1 cellular context compared by ENCODE assay signal in the genomic region with DNA sequence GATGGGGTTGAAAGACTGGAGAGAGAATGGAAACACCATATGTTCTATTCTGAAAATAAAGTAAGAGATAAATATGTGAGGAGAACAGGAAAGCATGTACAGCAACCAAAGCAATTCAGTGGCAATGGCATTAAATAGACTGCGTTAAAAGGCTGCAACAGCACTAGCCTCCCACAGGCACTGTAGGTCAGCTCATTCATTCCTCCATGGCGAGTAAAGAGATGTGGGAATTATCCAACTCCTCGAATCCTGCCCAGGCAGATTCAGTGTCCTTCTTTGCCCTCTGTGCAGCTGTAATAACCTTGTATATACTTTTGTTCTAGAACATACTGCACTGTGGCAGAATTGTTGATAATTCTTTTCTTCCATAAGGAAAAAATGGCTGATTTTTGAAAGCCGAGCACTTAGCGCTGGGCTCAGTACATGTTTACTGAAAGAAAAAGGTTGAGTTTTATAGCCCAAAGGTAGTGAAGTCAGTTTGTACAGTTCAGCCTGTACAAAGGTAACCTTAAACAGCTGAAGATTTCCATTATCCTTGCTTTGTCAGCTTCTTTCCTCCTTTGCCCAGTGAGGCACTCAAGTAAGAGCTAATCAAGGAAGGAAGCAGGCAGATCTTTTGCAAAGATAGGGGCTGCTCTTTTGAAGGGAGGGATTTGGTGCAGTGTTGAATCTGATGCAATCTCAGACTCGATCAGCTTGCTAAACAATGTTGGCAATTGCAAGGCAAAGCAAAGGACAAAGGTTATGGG.
TF ChIP-seq lines count a peak whose summit lies in the region.

No MANE protein-coding gene starts in this region.

TF ChIP-seq in HepG2, 621 proteins besides CTCF, POLR2A, EP300 and RAD21 (continued from another document and continues in another):
- peak; percentile 50; the same call in 1 of the 2 replicates for TF ChIP-seq TBX2 (CRISPR knock-in tag; IDR thresholded peaks at IDR 0.05; ENCODE audit: borderline replicate concordance)
- TF ChIP-seq HES4 (CRISPR knock-in tag; IDR thresholded peaks at IDR 0.05; ENCODE audit: borderline replicate concordance) = no peak
- TF ChIP-seq BCLAF1 (IDR thresholded peaks at IDR 0.05) = no peak
- no peak for TF ChIP-seq ZNF660 (CRISPR knock-in tag; IDR thresholded peaks at IDR 0.05; ENCODE audit: borderline replicate concordance, low read depth)
- TF ChIP-seq ZNF501 (CRISPR knock-in tag; IDR thresholded peaks at IDR 0.05) = peak; percentile 25; the same call in 1 of the 2 replicates
- TF ChIP-seq NFYC (CRISPR knock-in tag; IDR thresholded peaks at IDR 0.05) = peak; percentile 18; the same call in 1 of the 2 replicates
- TF ChIP-seq ZNF34 (CRISPR knock-in tag; IDR thresholded peaks at IDR 0.05; ENCODE audit: borderline replicate concordance) = no peak
- peak; percentile 62; the same call in 1 of the 2 replicates for TF ChIP-seq CREM (IDR thresholded peaks at IDR 0.05)
- TF ChIP-seq CREM (CRISPR knock-in tag; IDR thresholded peaks at IDR 0.05) = no peak
- no peak for TF ChIP-seq ZNF446 (CRISPR knock-in tag; IDR thresholded peaks at IDR 0.05)
- TF ChIP-seq ARID4A (CRISPR knock-in tag; IDR thresholded peaks at IDR 0.05; ENCODE audit: borderline replicate concordance) = peak; percentile 36; the same call in 1 of the 2 replicates
- TF ChIP-seq, protein P1, sequence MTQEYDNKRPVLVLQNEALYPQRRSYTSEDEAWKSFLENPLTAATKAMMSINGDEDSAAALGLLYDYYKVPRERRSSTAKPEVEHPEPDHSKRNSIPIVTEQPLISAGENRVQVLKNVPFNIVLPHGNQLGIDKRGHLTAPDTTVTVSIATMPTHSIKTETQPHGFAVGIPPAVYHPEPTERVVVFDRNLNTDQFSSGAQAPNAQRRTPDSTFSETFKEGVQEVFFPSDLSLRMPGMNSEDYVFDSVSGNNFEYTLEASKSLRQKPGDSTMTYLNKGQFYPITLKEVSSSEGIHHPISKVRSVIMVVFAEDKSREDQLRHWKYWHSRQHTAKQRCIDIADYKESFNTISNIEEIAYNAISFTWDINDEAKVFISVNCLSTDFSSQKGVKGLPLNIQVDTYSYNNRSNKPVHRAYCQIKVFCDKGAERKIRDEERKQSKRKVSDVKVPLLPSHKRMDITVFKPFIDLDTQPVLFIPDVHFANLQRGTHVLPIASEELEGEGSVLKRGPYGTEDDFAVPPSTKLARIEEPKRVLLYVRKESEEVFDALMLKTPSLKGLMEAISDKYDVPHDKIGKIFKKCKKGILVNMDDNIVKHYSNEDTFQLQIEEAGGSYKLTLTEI (CRISPR knock-in tag; conservative IDR thresholded peaks at IDR 0.05) = no peak
- 0 out of 2 replicates have a peak, but pooled peaks have one; percentile 42 for TF ChIP-seq ONECUT2 (CRISPR knock-in tag; IDR thresholded peaks at IDR 0.05)
- 0 out of 2 replicates have a peak, but pooled peaks have one; percentile 57 for TF ChIP-seq MIER3 (CRISPR knock-in tag; IDR thresholded peaks at IDR 0.05; ENCODE audit: borderline replicate concordance)
- TF ChIP-seq GATA4 (IDR thresholded peaks at IDR 0.05; ENCODE audit: borderline replicate concordance, low read depth) = peak; percentile 75; the same call in 1 of the 2 replicates
- TF ChIP-seq HNF4A (CRISPR knock-in tag; IDR thresholded peaks at IDR 0.05) = peak; percentile 97
- TF ChIP-seq KDM4B (CRISPR knock-in tag; IDR thresholded peaks at IDR 0.05) = peak; percentile 66
- TF ChIP-seq ZNF460 (CRISPR knock-in tag; IDR thresholded peaks at IDR 0.05; ENCODE audit: borderline replicate concordance) = no peak
- TF ChIP-seq IRF2 (CRISPR knock-in tag; IDR thresholded peaks at IDR 0.05) = peak; percentile 74
- TF ChIP-seq ZNF136 (CRISPR knock-in tag; IDR thresholded peaks at IDR 0.05; ENCODE audit: low read depth) = no peak
- no peak for TF ChIP-seq ZNF431 (CRISPR knock-in tag; IDR thresholded peaks at IDR 0.05; ENCODE audit: borderline replicate concordance, low read depth)
- no peak for TF ChIP-seq ZSCAN29 (CRISPR knock-in tag; conservative IDR thresholded peaks at IDR 0.05)
- no peak for TF ChIP-seq ISX (CRISPR knock-in tag; conservative IDR thresholded peaks at IDR 0.05)
- TF ChIP-seq SP5 (CRISPR knock-in tag; IDR thresholded peaks at IDR 0.05; ENCODE audit: borderline replicate concordance, low read depth) = peak; percentile 61; the same call in 1 of the 2 replicates
- 0 out of 2 replicates have a peak, but pooled peaks have one; percentile 65 for TF ChIP-seq PRMT3 (CRISPR knock-in tag; IDR thresholded peaks at IDR 0.05; ENCODE audit: borderline replicate concordance, low read depth)
- TF ChIP-seq ATF2 (CRISPR knock-in tag; IDR thresholded peaks at IDR 0.05) = peak; percentile 84; the same call in 1 of the 2 replicates
- TF ChIP-seq ZNF766 (CRISPR knock-in tag; IDR thresholded peaks at IDR 0.05; ENCODE audit: borderline replicate concordance) = no peak
- TF ChIP-seq REL (CRISPR knock-in tag; conservative IDR thresholded peaks at IDR 0.05) = no peak
- no peak for TF ChIP-seq AHR (CRISPR knock-in tag; IDR thresholded peaks at IDR 0.05)
- TF ChIP-seq ZHX1 (CRISPR knock-in tag; IDR thresholded peaks at IDR 0.05; ENCODE audit: low read depth) = no peak
- TF ChIP-seq CC2D1A (CRISPR knock-in tag; IDR thresholded peaks at IDR 0.05) = no peak
- TF ChIP-seq FOXA1 (IDR thresholded peaks at IDR 0.05) = no peak
- peak; percentile 83 for TF ChIP-seq FOXA1 (CRISPR knock-in tag; IDR thresholded peaks at IDR 0.05)
- peak; percentile 67; the same call in 1 of the 2 replicates for TF ChIP-seq HOXA3 (CRISPR knock-in tag; IDR thresholded peaks at IDR 0.05)
- no peak for TF ChIP-seq TAF1 (CRISPR knock-in tag; IDR thresholded peaks at IDR 0.05)
- TF ChIP-seq ZMAT5 (CRISPR knock-in tag; IDR thresholded peaks at IDR 0.05; ENCODE audit: borderline replicate concordance, low read depth) = no peak
- TF ChIP-seq ESRRA (CRISPR knock-in tag; IDR thresholded peaks at IDR 0.05; ENCODE audit: low read depth) = peak; percentile 67; the same call in 1 of the 2 replicates
- TF ChIP-seq RFX5 (IDR thresholded peaks at IDR 0.05; ENCODE audit: low read depth, low read length) = no peak
- peak; percentile 82 to 90 for TF ChIP-seq NR2F1 (CRISPR knock-in tag; IDR thresholded peaks at IDR 0.05)
- TF ChIP-seq SYNCRIP (IDR thresholded peaks at IDR 0.05; ENCODE audit: insufficient read depth, low read depth, low read length) = no peak
- TF ChIP-seq ZNF337 (CRISPR knock-in tag; IDR thresholded peaks at IDR 0.05; ENCODE audit: borderline replicate concordance, low read depth) = no peak
- TF ChIP-seq, protein P2, sequence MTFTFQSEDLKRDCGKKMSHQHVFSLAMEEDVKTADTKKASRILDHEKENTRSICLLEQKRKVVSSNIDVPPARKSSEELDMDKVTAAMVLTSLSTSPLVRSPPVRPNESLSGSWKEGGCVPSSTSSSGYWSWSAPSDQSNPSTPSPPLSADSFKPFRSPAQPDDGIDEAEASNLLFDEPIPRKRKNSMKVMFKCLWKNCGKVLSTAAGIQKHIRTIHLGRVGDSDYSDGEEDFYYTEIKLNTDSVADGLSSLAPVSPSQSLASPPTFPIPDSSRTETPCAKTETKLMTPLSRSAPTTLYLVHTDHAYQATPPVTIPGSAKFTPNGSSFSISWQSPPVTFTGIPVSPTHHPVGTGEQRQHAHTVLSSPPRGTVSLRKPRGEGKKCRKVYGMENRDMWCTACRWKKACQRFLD (CRISPR knock-in tag; IDR thresholded peaks at IDR 0.05; ENCODE audit: borderline replicate concordance) = no peak
- TF ChIP-seq EHMT2 (IDR thresholded peaks at IDR 0.05; ENCODE audit: borderline replicate concordance, low read depth, low read length) = peak; percentile 52; the same call in 1 of the 2 replicates
- TF ChIP-seq, protein P3, sequence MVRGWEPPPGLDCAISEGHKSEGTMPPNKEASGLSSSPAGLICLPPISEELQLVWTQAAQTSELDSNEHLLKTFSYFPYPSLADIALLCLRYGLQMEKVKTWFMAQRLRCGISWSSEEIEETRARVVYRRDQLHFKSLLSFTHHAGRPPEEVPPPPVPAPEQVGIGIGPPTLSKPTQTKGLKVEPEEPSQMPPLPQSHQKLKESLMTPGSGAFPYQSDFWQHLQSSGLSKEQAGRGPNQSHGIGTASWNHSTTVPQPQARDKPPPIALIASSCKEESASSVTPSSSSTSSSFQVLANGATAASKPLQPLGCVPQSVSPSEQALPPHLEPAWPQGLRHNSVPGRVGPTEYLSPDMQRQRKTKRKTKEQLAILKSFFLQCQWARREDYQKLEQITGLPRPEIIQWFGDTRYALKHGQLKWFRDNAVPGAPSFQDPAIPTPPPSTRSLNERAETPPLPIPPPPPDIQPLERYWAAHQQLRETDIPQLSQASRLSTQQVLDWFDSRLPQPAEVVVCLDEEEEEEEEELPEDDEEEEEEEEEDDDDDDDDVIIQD (CRISPR knock-in tag; IDR thresholded peaks at IDR 0.05; ENCODE audit: low read depth) = peak; percentile 94; the same call in 1 of the 2 replicates
